In genomic region chr7:80681272-80681885, GRCh38 we compare ENCODE assay signal across 9 cellular contexts. TPM values are rescaled to one million over a fixed set of nuclear protein-coding genes. Genes with fewer than 3 reads are reported as not detected.
DNase-seq lines count a peak whose midpoint lies in the region; ATAC-seq, FAIRE-seq and TF ChIP-seq lines count a peak whose summit lies in the region.
"Had no signal": no experiment of that assay in that cellular context is flagged by ENCODE, and none has a peak within 500 bp of the region (broad histone marks: within the 10 kb centered on the region; RNA-seq: fewer than 3 reads in every experiment).

No MANE protein-coding gene starts in this region.

- peak; percentile 77 for FAIRE-seq in G401.6 (lab: Jason Lieb, UNC)

- 0 out of 2 replicates have a peak overlapping the region, but pooled peaks have one; percentile 4 for H3K27ac ChIP-seq in OCI-LY3 (ENCODE audit: low read length)
- H3K27ac ChIP-seq: SK-N-MC had no signal

- H3K36me3 Mint-ChIP-seq in type B pancreatic cell, result no peaks in the 10 kb centered on the region
- H3K36me3 Mint-ChIP-seq in activated naive CD8-positive, alpha-beta T cell treated with anti-CD3 and anti-CD28 coated beads, Interleukin-2, amount 50 U/mL, for 24 hours (ENCODE audit: low read depth), result no peaks in the 10 kb centered on the region

- ATAC-seq in HG02642 (IDR thresholded peaks at IDR 0.05; ENCODE audit: poor library complexity, unreplicated experiment), result peak; percentile 78
- no peak for ATAC-seq in activated naive CD8-positive, alpha-beta T cell treated with anti-CD3 and anti-CD28 coated beads, Interleukin-2, amount 50 U/mL, for 24 hours
- ATAC-seq in HG03135 (IDR thresholded peaks at IDR 0.05; ENCODE audit: unreplicated experiment), result no peak

- H3K27me3 ChIP-seq in OCI-LY3 (ENCODE audit: low read depth, low read length), result no peaks in the 10 kb centered on the region

- H3K9ac ChIP-seq in OCI-LY3 (ENCODE audit: low read length), result no peak overlapping the region

- H3K4me1 ChIP-seq in OCI-LY3 (ENCODE audit: low read length), result peaks cover 28% of the 10 kb centered on the region

- no peaks in the 10 kb centered on the region for H3K9me3 Mint-ChIP-seq in type B pancreatic cell
- no peaks in the 10 kb centered on the region for H3K9me3 Mint-ChIP-seq in activated naive CD8-positive, alpha-beta T cell treated with anti-CD3 and anti-CD28 coated beads, Interleukin-2, amount 50 U/mL, for 24 hours

- H3K36me3 ChIP-seq in OCI-LY3 (replicated peaks; ENCODE audit: low read depth, low read length), result no peaks in the 10 kb centered on the region

- TF ChIP-seq CTCF in OCI-LY3 (IDR thresholded peaks at IDR 0.05; ENCODE audit: low read depth, low read length), result peak; percentile 64
- peak; percentile 62 for TF ChIP-seq CTCF in fibroblast of pulmonary artery (IDR thresholded peaks at IDR 0.05; ENCODE audit: low read length, missing control alignments)
- TF ChIP-seq CTCF in type B pancreatic cell (conservative IDR thresholded peaks at IDR 0.05), result peak; percentile 69

- H3K9me3 ChIP-seq in OCI-LY3 (ENCODE audit: insufficient read depth, low read length), result no peaks in the 10 kb centered on the region

- H3K27ac Mint-ChIP-seq in type B pancreatic cell, result no peak overlapping the region
- H3K27ac Mint-ChIP-seq in activated naive CD8-positive, alpha-beta T cell treated with anti-CD3 and anti-CD28 coated beads, Interleukin-2, amount 50 U/mL, for 24 hours, result no peak overlapping the region

- H3K4me1 Mint-ChIP-seq in type B pancreatic cell (ENCODE audit: unreplicated experiment), result no peaks in the 10 kb centered on the region
- no peaks in the 10 kb centered on the region for H3K4me1 Mint-ChIP-seq in activated naive CD8-positive, alpha-beta T cell treated with anti-CD3 and anti-CD28 coated beads, Interleukin-2, amount 50 U/mL, for 24 hours

- H3K79me2 ChIP-seq in OCI-LY3 (ENCODE audit: low read length), result no peaks in the 10 kb centered on the region

- no peaks in the 10 kb centered on the region for H4K20me1 ChIP-seq in OCI-LY3 (ENCODE audit: insufficient read depth, low read length)

- H3K4me3 ChIP-seq in OCI-LY3 (ENCODE audit: low read length) (no peak overlapping the region), fibroblast of pulmonary artery (replicated peaks; ENCODE audit: low read depth, low read length) (no peak overlapping the region)
- H3K4me3 ChIP-seq: SK-N-MC had no signal

- DNase-seq in fibroblast of pulmonary artery (ENCODE audit: low read depth) (peak; percentile 56), type B pancreatic cell (ENCODE audit: extremely low spot score, unreplicated experiment) (no peak), germinal center (ENCODE audit: low spot score) (no peak)
- DNase-seq in activated naive CD8-positive, alpha-beta T cell treated with anti-CD3 and anti-CD28 coated beads, Interleukin-2, amount 50 U/mL, for 24 hours, result no peak

- H3K4me2 ChIP-seq in OCI-LY3 (ENCODE audit: low read length), result peak overlapping the region; percentile 81

- no peak overlapping the region for H3K4me3 Mint-ChIP-seq in type B pancreatic cell
- no peak overlapping the region for H3K4me3 Mint-ChIP-seq in activated naive CD8-positive, alpha-beta T cell treated with anti-CD3 and anti-CD28 coated beads, Interleukin-2, amount 50 U/mL, for 24 hours

- H3K27me3 Mint-ChIP-seq in type B pancreatic cell, result no peaks in the 10 kb centered on the region
- no peaks in the 10 kb centered on the region for H3K27me3 Mint-ChIP-seq in activated naive CD8-positive, alpha-beta T cell treated with anti-CD3 and anti-CD28 coated beads, Interleukin-2, amount 50 U/mL, for 24 hours

- no peak overlapping the region for H2AFZ ChIP-seq in OCI-LY3 (ENCODE audit: low read depth, low read length)

RNA-seq across cellular contexts. Expression of gene CD36, which starts 42.9 kb away (rescaled TPM):
- total RNA-seq in type B pancreatic cell (ENCODE audit: low replicate concordance), result 6.7 and 32.2 TPM in 2 replicates
